Comparison of ENCODE assay signal across 9 cellular contexts in the genomic region with DNA sequence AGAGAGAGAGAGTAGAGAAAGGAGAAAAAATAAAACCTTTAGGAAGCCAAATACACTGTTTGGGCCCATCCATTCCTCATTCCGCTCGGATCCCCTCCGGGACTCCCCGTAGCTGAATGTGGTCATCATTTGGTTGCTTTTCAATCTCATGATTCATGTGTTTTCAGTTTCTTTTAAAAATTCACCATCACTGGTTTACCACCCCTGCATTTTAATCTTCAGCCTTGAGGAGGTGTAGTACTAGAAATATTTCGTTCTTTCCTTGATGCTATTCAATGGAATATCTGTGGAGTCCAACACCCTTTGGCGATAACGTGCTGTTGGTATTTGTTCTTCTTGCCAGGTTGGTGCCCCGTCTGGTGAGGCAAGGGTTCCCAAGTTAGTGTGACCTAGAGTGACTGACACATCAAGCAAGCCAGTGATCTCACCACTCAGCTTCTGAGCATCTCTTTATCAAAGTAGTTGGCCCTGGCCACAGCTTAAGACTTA.
A peak's percentile ranks its signal among the peaks of the same experiment; 100 is the strongest.
DNase-seq lines count a peak whose midpoint lies in the region; ATAC-seq, FAIRE-seq and TF ChIP-seq lines count a peak whose summit lies in the region.
"Had no signal": no experiment of that assay in that cellular context is flagged by ENCODE, and none has a peak within 500 bp of the region (broad histone marks: within the 10 kb centered on the region; RNA-seq: fewer than 3 reads in every experiment).

No MANE protein-coding gene starts in this region.

- peak overlapping the region; percentile 72 for H2AFZ ChIP-seq in KMS-11 (ENCODE audit: low read depth)
- peak overlapping the region; percentile 83 for H2AFZ ChIP-seq in K562 (ENCODE audit: low read depth, low read length)

- H3K9ac ChIP-seq in KMS-11 = peak overlapping the region; percentile 87
- no peak overlapping the region for H3K9ac ChIP-seq in K562 (ENCODE audit: insufficient read depth in 1 of 2, low read depth in 2 of 2, low read length in 2 of 2)

- TF ChIP-seq RAD21 in K562 (CRISPR knock-in tag; conservative IDR thresholded peaks at IDR 0.05 in 1 of 2, IDR thresholded peaks at IDR 0.05 in 1 of 2) = no peak

- H3K9me1 ChIP-seq in K562 (ENCODE audit: control insufficient read depth, insufficient read depth, low read length) = no peaks in the 10 kb centered on the region

- BruUV-seq in K562 (replicated peaks; lab: Mats Ljungman, UMichigan) = no TSS peak

- CTCF ChIA-PET in CD4-positive, alpha-beta memory T cell (lab: Charles Lee; ENCODE audit: partially characterized antibody) = interaction anchor here (0.7 to 2.6 kb wide), 8 partner anchors 11 to 324 kb away, joined by 3 to 10 read pairs (median 4); no protein-coding TSS in a partner anchor
- CTCF ChIA-PET in K562 (lab: Yijun Ruan, JAX; ENCODE audit: low intra/inter-chr PET ratio) = no interaction called here

- H3K9me3 ChIP-seq in CD4-positive, alpha-beta memory T cell (ENCODE audit: control insufficient read depth in 1 of 2, low read length in 2 of 2) = no peaks in the 10 kb centered on the region
- H3K9me3 ChIP-seq in K562 (replicated peaks; ENCODE audit: control insufficient read depth, insufficient read depth, low read depth, low read length) = no peaks in the 10 kb centered on the region

- H3K4me3 ChIP-seq in CD4-positive, alpha-beta memory T cell (ENCODE audit: low read length in 2 of 2) = peak overlapping the region; percentile 25 to 51
- H3K4me3 ChIP-seq in KMS-11 (IDR thresholded peaks at IDR 0.05; ENCODE audit: insufficient read depth, low read depth, low read length) = no peak overlapping the region
- no peak overlapping the region for H3K4me3 ChIP-seq in K562

- peaks cover 45 to 64% (median 52%) of the 10 kb centered on the region in 4 donors for H3K4me1 Mint-ChIP-seq in CD4-positive, alpha-beta memory T cell

- H3K4me2 ChIP-seq in KMS-11 = peak overlapping the region; percentile 88
- peak overlapping the region; percentile 63; the same call in 1 of the 2 replicates for H3K4me2 ChIP-seq in K562 (ENCODE audit: insufficient read depth, low read length)

- POLR2A ChIA-PET in CD4-positive, alpha-beta memory T cell (lab: Charles Lee; ENCODE audit: partially characterized antibody) = interaction anchor here (0.8 to 4.9 kb wide), 15 partner anchors 9 to 1279 kb away, joined by 3 to 58 read pairs (median 4); a partner anchor contains a TSS
- POLR2A ChIA-PET in K562 (lab: Yijun Ruan, JAX) = interaction anchor here (0.6 to 1.7 kb wide), 7 partner anchors 10 to 1417 kb away, joined by 3 to 10 read pairs (median 5); no protein-coding TSS in a partner anchor

- peak overlapping the region; percentile 67 for H3K27ac ChIP-seq in CD4-positive, alpha-beta memory T cell (ENCODE audit: low read depth, low read length)
- H3K27ac ChIP-seq in KMS-11 = peak overlapping the region; percentile 98
- H3K27ac ChIP-seq in K562 (ENCODE audit: extremely low read depth, low read depth, low read length) = peak overlapping the region; percentile 52

- no peaks in the 10 kb centered on the region for H3K27me3 ChIP-seq in CD4-positive, alpha-beta memory T cell (ENCODE audit: insufficient read depth, low read length)
- no peaks in the 10 kb centered on the region for H3K27me3 ChIP-seq in KMS-11 (ENCODE audit: insufficient read depth, low read depth)
- no peaks in the 10 kb centered on the region for H3K27me3 ChIP-seq in K562 (ENCODE audit: control insufficient read depth in 2 of 2, insufficient read depth in 2 of 2, low read length in 2 of 2)

- H4K20me1 ChIP-seq in KMS-11 (ENCODE audit: insufficient read depth) (no peaks in the 10 kb centered on the region), K562 (replicated peaks; ENCODE audit: control insufficient read depth, insufficient read depth, low read length) (no peaks in the 10 kb centered on the region)

- peaks cover 0 to 2% (median 0%) of the 10 kb centered on the region in 8 donors for H3K9me3 Mint-ChIP-seq in CD4-positive, alpha-beta memory T cell

- in situ Hi-C loops in K562 (cut with MboI) = no loop called here

- TF ChIP-seq POLR2A in K562 (conservative IDR thresholded peaks at IDR 0.05) = no peak

- H3K79me2 ChIP-seq in KMS-11 (ENCODE audit: insufficient read depth, low read depth) = no peaks in the 10 kb centered on the region
- no peaks in the 10 kb centered on the region for H3K79me2 ChIP-seq in K562 (ENCODE audit: control insufficient read depth, insufficient read depth, low read length)

- FAIRE-seq in K562 (lab: Jason Lieb, UNC) = peak; percentile 52
- FAIRE-seq: G401.6 had no signal

- peak overlapping the region; percentile 78 to 93 (median 84) for H3K4me3 Mint-ChIP-seq in CD4-positive, alpha-beta memory T cell

- no peaks in the 10 kb centered on the region for H3K36me3 ChIP-seq in CD4-positive, alpha-beta memory T cell (ENCODE audit: insufficient read depth, low read length)
- no peaks in the 10 kb centered on the region for H3K36me3 ChIP-seq in KMS-11 (ENCODE audit: insufficient read depth)
- H3K36me3 ChIP-seq in K562 (ENCODE audit: control insufficient read depth, insufficient read depth, low read length) = no peaks in the 10 kb centered on the region

- 35% methylated on average over 8 of the region's 8 CpGs for WGBS in K562 (ENCODE audit: insufficient coverage, low coverage, missing lambda C conversion rate)

- intact Hi-C loops in CD4-positive, alpha-beta memory T cell (cut with micrococcal nuclease) = loop anchor here (1.0 to 5.0 kb wide), 4 partner anchors 36 to 250 kb away; a partner anchor contains a TSS
- intact Hi-C loops in K562 (cut with micrococcal nuclease) = no loop called here

- TF ChIP-seq EP300 in K562 (IDR thresholded peaks at IDR 0.05; ENCODE audit: low read length) = no peak

- H3K27ac Mint-ChIP-seq in CD4-positive, alpha-beta memory T cell = peak overlapping the region; percentile 89 to 98 (median 96)

- no peak for TF ChIP-seq CTCF in KMS-11 (conservative IDR thresholded peaks at IDR 0.05; ENCODE audit: low read depth, low read length)
- TF ChIP-seq CTCF in K562 (IDR thresholded peaks at IDR 0.05 in 2 of 3, conservative IDR thresholded peaks at IDR 0.05 in 1 of 3; ENCODE audit: insufficient read depth in 2 of 3, low read depth in 1 of 3, low read length in 3 of 3) = no peak

- ATAC-seq in GM21367 (IDR thresholded peaks at IDR 0.05; ENCODE audit: unreplicated experiment) = peak; percentile 34
- ATAC-seq in K562 = peak; percentile 73

- peaks cover 14 to 21% of the 10 kb centered on the region in 2 donors for H3K36me3 Mint-ChIP-seq in CD4-positive, alpha-beta memory T cell

- H3K27me3 Mint-ChIP-seq in CD4-positive, alpha-beta memory T cell = no peaks in the 10 kb centered on the region

- peaks cover 55% of the 10 kb centered on the region for H3K4me1 ChIP-seq in CD4-positive, alpha-beta memory T cell (ENCODE audit: insufficient read depth, low read length)
- peaks cover 56% of the 10 kb centered on the region for H3K4me1 ChIP-seq in KMS-11 (ENCODE audit: low read depth, poor library complexity, severe bottlenecking)
- peaks cover 0 to 26% of the 10 kb centered on the region in 2 experiments; a peak in 3 of 5 replicates for H3K4me1 ChIP-seq in K562 (replicated peaks in 1 of 2; ENCODE audit: control insufficient read depth in 2 of 2, insufficient read depth in 2 of 2, low read length in 2 of 2)

- DNase-seq in CD4-positive, alpha-beta memory T cell = peak in 1 of 5 donors; percentile 57
- DNase-seq in K562 (ENCODE audit: extremely low read depth in 1 of 4, low spot score in 3 of 4) (peak in 2 of 4 experiments; percentile 16 to 55), GDM1 (lab: John Stamatoyannopoulos, UW) (no peak), anterior cingulate cortex (lab: John Stamatoyannopoulos, UW) (no peak), LoVo (ENCODE audit: low spot score) (no peak)
- peak; percentile 30 to 41 for DNase-seq in stimulated activated CD4-positive, alpha-beta T cell treated with anti-CD3 and anti-CD28 coated beads, Interleukin-15, amount 100 ng/mL, for 48 hours (ENCODE audit: low read depth in 2 of 2)

TF ChIP-seq in K562, 482 proteins besides CTCF, POLR2A, EP300 and RAD21 (continues in another document):
- TF ChIP-seq, protein P1, sequence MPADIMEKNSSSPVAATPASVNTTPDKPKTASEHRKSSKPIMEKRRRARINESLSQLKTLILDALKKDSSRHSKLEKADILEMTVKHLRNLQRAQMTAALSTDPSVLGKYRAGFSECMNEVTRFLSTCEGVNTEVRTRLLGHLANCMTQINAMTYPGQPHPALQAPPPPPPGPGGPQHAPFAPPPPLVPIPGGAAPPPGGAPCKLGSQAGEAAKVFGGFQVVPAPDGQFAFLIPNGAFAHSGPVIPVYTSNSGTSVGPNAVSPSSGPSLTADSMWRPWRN (IDR thresholded peaks at IDR 0.05; ENCODE audit: low read depth) = no peak
- TF ChIP-seq ATF1 (CRISPR knock-in tag; IDR thresholded peaks at IDR 0.05) = no peak
- 0 out of 2 replicates have a peak, but pooled peaks have one; percentile 0 for TF ChIP-seq ATF1 (tag; IDR thresholded peaks at IDR 0.05)
- TF ChIP-seq CAMTA2 (CRISPR knock-in tag; conservative IDR thresholded peaks at IDR 0.05) = no peak
- TF ChIP-seq, protein P2, sequence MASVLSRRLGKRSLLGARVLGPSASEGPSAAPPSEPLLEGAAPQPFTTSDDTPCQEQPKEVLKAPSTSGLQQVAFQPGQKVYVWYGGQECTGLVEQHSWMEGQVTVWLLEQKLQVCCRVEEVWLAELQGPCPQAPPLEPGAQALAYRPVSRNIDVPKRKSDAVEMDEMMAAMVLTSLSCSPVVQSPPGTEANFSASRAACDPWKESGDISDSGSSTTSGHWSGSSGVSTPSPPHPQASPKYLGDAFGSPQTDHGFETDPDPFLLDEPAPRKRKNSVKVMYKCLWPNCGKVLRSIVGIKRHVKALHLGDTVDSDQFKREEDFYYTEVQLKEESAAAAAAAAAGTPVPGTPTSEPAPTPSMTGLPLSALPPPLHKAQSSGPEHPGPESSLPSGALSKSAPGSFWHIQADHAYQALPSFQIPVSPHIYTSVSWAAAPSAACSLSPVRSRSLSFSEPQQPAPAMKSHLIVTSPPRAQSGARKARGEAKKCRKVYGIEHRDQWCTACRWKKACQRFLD (CRISPR knock-in tag; IDR thresholded peaks at IDR 0.05) = 0 out of 2 replicates have a peak, but pooled peaks have one; percentile 5
- no peak for TF ChIP-seq KAT2B (IDR thresholded peaks at IDR 0.05; ENCODE audit: low read depth, low read length)
- TF ChIP-seq EHMT2 (IDR thresholded peaks at IDR 0.05) = no peak
- TF ChIP-seq ZNF436 (CRISPR knock-in tag; IDR thresholded peaks at IDR 0.05) = no peak
- no peak for TF ChIP-seq KAT8 (IDR thresholded peaks at IDR 0.05; ENCODE audit: low read depth)
- TF ChIP-seq ZNF316 (IDR thresholded peaks at IDR 0.05) = no peak

Comparison
In these comparisons a context has a peak if more than half of its experiments do, and no peak if none do; other contexts are left out.
1. DNase-seq: peak in stimulated activated CD4-positive, alpha-beta T cell treated with anti-CD3 and anti-CD28 coated beads, Interleukin-15, amount 100 ng/mL, for 48 hours (2 of 2); none in GDM1 (single experiment), anterior cingulate cortex (0 of 58) and LoVo (single experiment).
2. H3K4me3 ChIP-seq: peak in CD4-positive, alpha-beta memory T cell (2 of 2); none in KMS-11 (single experiment) and K562 (single experiment).
3. Peak in every context shown above with its lines, with median percentiles within 50 percentile points of each other: H3K27ac ChIP-seq.